ENCODE assay signal across 10 cellular contexts in the genomic region with DNA sequence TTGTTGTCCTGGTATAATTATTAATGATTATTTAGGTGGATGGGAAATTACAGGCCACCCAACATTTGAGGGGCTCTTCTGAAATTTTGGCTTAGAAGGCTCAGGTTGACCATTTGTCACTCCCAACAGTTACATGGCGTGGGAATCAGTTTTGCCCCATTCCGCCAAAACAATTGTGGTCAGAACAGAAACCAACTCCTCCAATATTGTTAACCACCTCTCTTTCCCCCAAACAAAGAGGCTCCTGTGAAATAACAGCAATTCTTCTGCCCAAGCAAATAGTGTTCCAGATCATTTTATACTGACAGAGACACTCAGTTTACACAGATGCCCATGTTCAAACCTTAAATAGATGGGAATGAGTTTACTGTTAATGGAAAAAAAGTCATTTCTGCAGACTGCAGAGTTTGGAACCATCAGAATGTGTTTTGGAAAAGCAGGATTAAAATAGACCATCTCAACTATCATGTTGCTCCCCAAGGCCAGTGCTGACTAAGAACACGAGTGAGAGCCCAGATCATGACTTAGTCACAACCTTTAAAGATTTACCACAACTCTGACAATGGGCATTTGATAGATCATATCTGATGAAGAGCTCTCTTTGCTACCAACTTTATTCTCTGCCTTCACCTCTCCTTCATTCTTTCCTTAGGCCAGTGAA.
DNase-seq lines count a peak whose midpoint lies in the region; ATAC-seq and TF ChIP-seq lines count a peak whose summit lies in the region.
"Had no signal": no experiment of that assay in that cellular context is flagged by ENCODE, and none has a peak within 500 bp of the region (broad histone marks: within the 10 kb centered on the region; RNA-seq: fewer than 3 reads in every experiment).

No MANE protein-coding gene starts in this region.

- H3K4me1 ChIP-seq in fibroblast of lung (ENCODE audit: control insufficient read depth, extremely low read depth, insufficient read depth, low read length) (peaks cover 9% of the 10 kb centered on the region), right atrium auricular region (no peaks in the 10 kb centered on the region)

- no peak overlapping the region for H3K4me2 ChIP-seq in fibroblast of lung (ENCODE audit: extremely low read depth, insufficient read depth, low read length)

- peak overlapping the region; percentile 15 for H3K27ac ChIP-seq in fibroblast of lung (ENCODE audit: insufficient read depth, low read length)
- no peak overlapping the region for H3K27ac ChIP-seq in right atrium auricular region

- H3K4me3 ChIP-seq in fibroblast of lung (replicated peaks in 1 of 4; ENCODE audit: control extremely low read depth in 1 of 4, insufficient read depth in 1 of 4, low read depth in 3 of 4, low read length in 4 of 4) (no peak overlapping the region), right atrium auricular region (no peak overlapping the region)

- H3K27me3 ChIP-seq in fibroblast of lung (ENCODE audit: control insufficient read depth, insufficient read depth, low read length): no peaks in the 10 kb centered on the region
- H3K27me3 ChIP-seq in right atrium auricular region: no peaks in the 10 kb centered on the region

- no peaks in the 10 kb centered on the region for H4K20me1 ChIP-seq in fibroblast of lung (ENCODE audit: control insufficient read depth, extremely low read depth, insufficient read depth, low read length)

- ATAC-seq in GM18498 (IDR thresholded peaks at IDR 0.05; ENCODE audit: unreplicated experiment) (peak; percentile 76), GM21423 (IDR thresholded peaks at IDR 0.05; ENCODE audit: unreplicated experiment) (peak; percentile 89), HG03442 (IDR thresholded peaks at IDR 0.05; ENCODE audit: unreplicated experiment) (peak; percentile 88)

- H3K36me3 ChIP-seq in fibroblast of lung (ENCODE audit: control insufficient read depth, insufficient read depth, low read length) (peaks cover 17% of the 10 kb centered on the region), right atrium auricular region (peaks cover 73% of the 10 kb centered on the region)

- TF ChIP-seq CTCF in fibroblast of lung (conservative IDR thresholded peaks at IDR 0.05 in 1 of 2, IDR thresholded peaks at IDR 0.05 in 1 of 2; ENCODE audit: low read depth in 1 of 2, low read length in 2 of 2) (no peak), right atrium auricular region (IDR thresholded peaks at IDR 0.05) (no peak)

- DNase-seq in fibroblast of lung (ENCODE audit: low read depth in 2 of 2): peak; percentile 46 to 75
- no peak for DNase-seq in cerebellar cortex (ENCODE audit: low spot score)
- DNase-seq in right atrium auricular region (ENCODE audit: low spot score): no peak
- no peak for DNase-seq in AG08396 (ENCODE audit: low spot score)
- no peak for DNase-seq in H4 (ENCODE audit: low spot score)
- DNase-seq: activated T-cell treated with anti-CD3 and anti-CD28 coated beads, Interleukin-2, amount 50 U/mL, for 24 hours; NCI-H2171 had no signal

- no peaks in the 10 kb centered on the region for H3K79me2 ChIP-seq in fibroblast of lung (ENCODE audit: control insufficient read depth, insufficient read depth, low read length)

- H3K9me3 ChIP-seq in fibroblast of lung (ENCODE audit: control insufficient read depth, insufficient read depth, low read depth, low read length) (no peaks in the 10 kb centered on the region), right atrium auricular region (no peaks in the 10 kb centered on the region)

- no peak overlapping the region for H3K9ac ChIP-seq in fibroblast of lung (ENCODE audit: insufficient read depth, low read length)

- H2AFZ ChIP-seq in fibroblast of lung (ENCODE audit: low read length): no peak overlapping the region

Comparison
In these comparisons a context has a peak if more than half of its experiments do, and no peak if none do; other contexts are left out.
1. DNase-seq: peak in fibroblast of lung (2 of 2); none in cerebellar cortex (single experiment), right atrium auricular region (single experiment), AG08396 (single experiment) and H4 (single experiment).
2. Peak in every context shown above with its lines, with median percentiles within 50 percentile points of each other: ATAC-seq.